In genomic region chr6:2848851-2849250, GRCh38 we compare ENCODE assay signal across 8 cellular contexts. TPM values are rescaled to one million over a fixed set of nuclear protein-coding genes. Genes with fewer than 3 reads are reported as not detected.
A peak's percentile ranks its signal among the peaks of the same experiment; 100 is the strongest.
DNase-seq lines count a peak whose midpoint lies in the region; ATAC-seq, FAIRE-seq and TF ChIP-seq lines count a peak whose summit lies in the region.

No MANE protein-coding gene starts in this region.

- SMC1A ChIA-PET in GM12878 (lab: Charles Lee; ENCODE audit: uncharacterized antibody, unreplicated experiment): interaction anchor here (0.6 to 7.8 kb wide), 8 partner anchors 19 to 140 kb away, joined by 3 to 136 read pairs (median 48); no protein-coding TSS in a partner anchor

- no peaks in the 10 kb centered on the region for H3K27me3 ChIP-seq in GM12878 (replicated peaks in 1 of 2; ENCODE audit: control insufficient read depth in 2 of 2, insufficient read depth in 2 of 2, low read length in 1 of 2)

- H3K27ac Mint-ChIP-seq in T-helper 2 cell treated with Interferon-gamma antibody and Interleukin-4, amounts not matched to agents 5 μg/mL and 100 μg/mL, for 36 hours: peak overlapping the region; percentile 79

- intact Hi-C loops in GM12878 (cut with micrococcal nuclease; ENCODE audit: unreplicated experiment): loop anchor here (10.0 kb wide), 1 partner anchor 206 kb away; no protein-coding TSS in a partner anchor

- H3K9me3 ChIP-seq in GM12878 (replicated peaks; ENCODE audit: control insufficient read depth, insufficient read depth, low read length): peaks cover 2% of the 10 kb centered on the region; the same call in 1 of the 3 replicates

- no peak overlapping the region for H3K27ac ChIP-seq in GM12878 (ENCODE audit: control insufficient read depth, insufficient read depth)

- H3K4me3 ChIP-seq in GM12878: no peak overlapping the region

- DNase-seq in T-helper 2 cell treated with Interferon-gamma antibody and Interleukin-4, amounts not matched to agents 5 μg/mL and 100 μg/mL, for 36 hours (ENCODE audit: low spot score): peak; percentile 59
- DNase-seq in GM12878 (ENCODE audit: low read depth, low spot score): no peak
- peak; percentile 56 for DNase-seq in stimulated activated CD4-positive, alpha-beta T cell treated with anti-CD3 and anti-CD28 coated beads, Interleukin-4, amount 100 ng/mL, for 24 hours
- DNase-seq in urothelium cell line (ENCODE audit: low spot score): no peak
- no peak for DNase-seq in NCI-H2227 (lab: John Stamatoyannopoulos, UW; ENCODE audit: unreplicated experiment)
- no peak for DNase-seq in GM13976 (ENCODE audit: low spot score)

- peak overlapping the region; percentile 35 for H2AFZ ChIP-seq in GM12878 (ENCODE audit: control insufficient read depth, low read depth, low read length)

- POLR2A ChIA-PET in GM12878 (lab: Charles Lee): interaction anchor here (0.8 kb wide), 1 partner anchor 9 kb away, joined by 3 read pairs; no protein-coding TSS in a partner anchor

- H3K4me1 ChIP-seq in GM12878 (ENCODE audit: control insufficient read depth, insufficient read depth, low read length): peaks cover 17% of the 10 kb centered on the region

- BruUV-seq in GM12878 (replicated peaks; lab: Mats Ljungman, UMichigan): no TSS peak

- in situ Hi-C loops in GM12878 (cut with MboI) (loop anchor here (10.0 kb wide), 2 partner anchors 66 to 206 kb away; no protein-coding TSS in a partner anchor), GM13976 (cut with MboI; ENCODE audit: low sequenced_read_pairs, unreplicated experiment) (loop anchor here (5.0 kb wide), 1 partner anchor 63 kb away; no protein-coding TSS in a partner anchor)

- H3K4me3 Mint-ChIP-seq in T-helper 2 cell treated with Interferon-gamma antibody and Interleukin-4, amounts not matched to agents 5 μg/mL and 100 μg/mL, for 36 hours: peak overlapping the region; percentile 62

- H3K36me3 Mint-ChIP-seq in T-helper 2 cell treated with Interferon-gamma antibody and Interleukin-4, amounts not matched to agents 5 μg/mL and 100 μg/mL, for 36 hours (ENCODE audit: low read depth): peaks cover 4% of the 10 kb centered on the region

- no peak for TF ChIP-seq CTCF in GM12878 (IDR thresholded peaks at IDR 0.05 in 2 of 3, conservative IDR thresholded peaks at IDR 0.05 in 1 of 3; ENCODE audit: control insufficient read depth in 2 of 3, extremely low read depth in 1 of 3, insufficient read depth in 1 of 3, low read depth in 3 of 3, low read length in 3 of 3)
- no peak for TF ChIP-seq CTCF in GM13976 (IDR thresholded peaks at IDR 0.05; ENCODE audit: borderline replicate concordance, control extremely low read depth, extremely low read depth, insufficient read depth, missing control alignments)

- TF ChIP-seq RAD21 in GM12878 (IDR thresholded peaks at IDR 0.05; ENCODE audit: insufficient read depth, low read depth, low read length): no peak

- RAD21 ChIA-PET in GM12878 (lab: Charles Lee; ENCODE audit: unreplicated experiment): interaction anchor here (1.0 to 4.9 kb wide), 6 partner anchors 10 to 83 kb away, joined by 3 to 77 read pairs (median 6); no protein-coding TSS in a partner anchor

- H3K4me1 Mint-ChIP-seq in T-helper 2 cell treated with Interferon-gamma antibody and Interleukin-4, amounts not matched to agents 5 μg/mL and 100 μg/mL, for 36 hours (ENCODE audit: low read depth): peaks cover 37% of the 10 kb centered on the region

- TF ChIP-seq EP300 in GM12878 (IDR thresholded peaks at IDR 0.05; ENCODE audit: borderline replicate concordance in 1 of 2, control insufficient read depth in 1 of 2, low read depth in 2 of 2, low read length in 2 of 2): no peak

- FAIRE-seq in GM12878 (lab: Jason Lieb, UNC) (peak; percentile 59), urothelium cell line (lab: Jason Lieb, UNC) (no peak)

- H3K9me3 Mint-ChIP-seq in T-helper 2 cell treated with Interferon-gamma antibody and Interleukin-4, amounts not matched to agents 5 μg/mL and 100 μg/mL, for 36 hours: peaks cover 3% of the 10 kb centered on the region

- no peaks in the 10 kb centered on the region for H4K20me1 ChIP-seq in GM12878 (ENCODE audit: control insufficient read depth, insufficient read depth)

- CTCF ChIA-PET in GM12878 (lab: Yijun Ruan, JAX): interaction anchor here (1.2 to 4.8 kb wide), 5 partner anchors 10 to 66 kb away, joined by 3 to 143 read pairs (median 37); no protein-coding TSS in a partner anchor

- H3K9ac ChIP-seq in GM12878 (ENCODE audit: control insufficient read depth, insufficient read depth, low read length): no peak overlapping the region

- ATAC-seq in GM21825 (IDR thresholded peaks at IDR 0.05; ENCODE audit: unreplicated experiment): peak; percentile 53
- ATAC-seq in GM12878: peak; percentile 36
- no peak for ATAC-seq in GM19452 (IDR thresholded peaks at IDR 0.05; ENCODE audit: unreplicated experiment)

- no peaks in the 10 kb centered on the region for H3K27me3 Mint-ChIP-seq in T-helper 2 cell treated with Interferon-gamma antibody and Interleukin-4, amounts not matched to agents 5 μg/mL and 100 μg/mL, for 36 hours (ENCODE audit: low read depth)

- no peaks in the 10 kb centered on the region for H3K36me3 ChIP-seq in GM12878 (ENCODE audit: control insufficient read depth in 2 of 2, insufficient read depth in 2 of 2, low read length in 1 of 2)

- H3K4me2 ChIP-seq in GM12878 (ENCODE audit: control insufficient read depth, insufficient read depth): 0 out of 2 replicates have a peak overlapping the region, but pooled peaks have one; percentile 43

- H3K79me2 ChIP-seq in GM12878 (ENCODE audit: control insufficient read depth, insufficient read depth, low read length): no peaks in the 10 kb centered on the region

- WGBS in GM12878 (ENCODE audit: insufficient coverage, insufficient replicate concordance, low lambda C conversion rate, missing lambda C conversion rate): 22% methylated on average over 10 of the region's 10 CpGs

- no peak for TF ChIP-seq POLR2A in GM12878 (IDR thresholded peaks at IDR 0.05; ENCODE audit: low read depth, low read length)

TF ChIP-seq in GM12878, 131 proteins besides CTCF, POLR2A, EP300 and RAD21:
- TF ChIP-seq SRF (IDR thresholded peaks at IDR 0.05; ENCODE audit: low read depth in 2 of 2, low read length in 2 of 2): 0 out of 4 replicates have a peak, but pooled peaks have one; percentile 24 to 53
- peak; percentile 69; the same call in 2 of the 3 replicates for TF ChIP-seq POU2F2 (IDR thresholded peaks at IDR 0.05; ENCODE audit: borderline replicate concordance, low read depth, low read length)
- peak; percentile 43 to 45; a peak in 2 of 4 replicates for TF ChIP-seq BHLHE40 (IDR thresholded peaks at IDR 0.05; ENCODE audit: borderline replicate concordance in 1 of 2, low read depth in 2 of 2, low read length in 1 of 2)
- TF ChIP-seq SMAD1 (IDR thresholded peaks at IDR 0.05; ENCODE audit: low read depth, partially characterized antibody): no peak
- no peak for TF ChIP-seq ZBED1 (IDR thresholded peaks at IDR 0.05; ENCODE audit: borderline replicate concordance)

RNA-seq across cellular contexts. Expression of gene SERPINB1, which starts 7.2 kb away (rescaled TPM):
- total RNA-seq in GM12878 (2013; cell fraction: nucleolus; rRNA removed): 0.67 and 1.0 TPM in 2 replicates
- 0.45 and 0.65 TPM in 2 replicates for total RNA-seq in GM12878 (2014; rRNA removed)
- 0.67 and 0.88 TPM in 2 replicates for total RNA-seq in GM12878 (2014; rRNA removed; fragmentation: Illumina TruSeq; extraction: Trizol)
- 1.6 TPM in 2 replicates for total RNA-seq in GM12878 (2021)
- polyA plus RNA-seq in GM12878 (2011; ENCODE audit: low read depth): 0.76 TPM
- 2.4 and 3.5 TPM in 2 replicates for polyA plus RNA-seq in GM12878 (2011; rRNA removed)
- 0.88 and 0.99 TPM in 2 replicates for polyA plus RNA-seq in GM12878 (2011; cell fraction: cytosol; rRNA removed)
- 0.90 and 1.3 TPM in 2 replicates for polyA plus RNA-seq in GM12878 (2011; cell fraction: nucleus; rRNA removed)
- polyA plus RNA-seq in GM12878 (2012): 1.3 and 2.3 TPM in 2 replicates
- 1.1 and 3.2 TPM in 2 replicates for polyA plus RNA-seq in GM12878 (2014; fragmentation: Illumina TruSeq; extraction: Trizol)
- polyA plus RNA-seq in GM12878 (2014; fragmentation: Nextera tagmentation; extraction: Ambion mirVana): 1 to 10 TPM in 1 of 2 experiments, under 1 TPM in 1; 0.82 to 1.8 TPM
- 0.71 and 0.85 TPM in 2 replicates for polyA plus RNA-seq in GM12878 (2014; rRNA removed)
- under 1 TPM; 0.67 to 0.72 TPM for polyA plus RNA-seq in GM12878 (2016; fragmentation: Nextera tagmentation; extraction: Ambion mirVana)
- 1.1 and 1.8 TPM in 2 replicates for polyA minus RNA-seq in GM12878 (2011; rRNA and poly(A)+ RNA removed)
- polyA minus RNA-seq in GM12878 (2011; cell fraction: cytosol; rRNA and poly(A)+ RNA removed): 1.2 and 1.6 TPM in 2 replicates
- 0.85 and 1.1 TPM in 2 replicates for polyA minus RNA-seq in GM12878 (2011; cell fraction: nucleus; rRNA and poly(A)+ RNA removed)

RNA-seq across cellular contexts. Expression of gene SERPINB9, which starts 54.3 kb away (rescaled TPM):
- 63.2 and 66.0 TPM in 2 replicates for total RNA-seq in GM12878 (2013; cell fraction: nucleolus; rRNA removed)
- 4.7 and 5.6 TPM in 2 replicates for total RNA-seq in GM12878 (2014; rRNA removed)
- total RNA-seq in GM12878 (2014; rRNA removed; fragmentation: Illumina TruSeq; extraction: Trizol): 5.4 and 5.5 TPM in 2 replicates
- 5.8 and 6.1 TPM in 2 replicates for total RNA-seq in GM12878 (2021)
- 7.8 TPM for polyA plus RNA-seq in GM12878 (2011; ENCODE audit: low read depth)
- 133 and 141 TPM in 2 replicates for polyA plus RNA-seq in GM12878 (2011; rRNA removed)
- 94.6 and 110 TPM in 2 replicates for polyA plus RNA-seq in GM12878 (2011; cell fraction: cytosol; rRNA removed)
- polyA plus RNA-seq in GM12878 (2011; cell fraction: nucleus; rRNA removed): 35.5 and 39.0 TPM in 2 replicates
- 11.4 and 20.4 TPM in 2 replicates for polyA plus RNA-seq in GM12878 (2012)
- polyA plus RNA-seq in GM12878 (2014; fragmentation: Illumina TruSeq; extraction: Trizol): 6.7 and 7.3 TPM in 2 replicates
- polyA plus RNA-seq in GM12878 (2014; fragmentation: Nextera tagmentation; extraction: Ambion mirVana): 1 to 10 TPM; 2.0 to 3.7 TPM
- polyA plus RNA-seq in GM12878 (2014; rRNA removed): 3.8 and 5.9 TPM in 2 replicates
- 1 to 10 TPM; 4.1 to 4.2 TPM for polyA plus RNA-seq in GM12878 (2016; fragmentation: Nextera tagmentation; extraction: Ambion mirVana)
- 135 and 152 TPM in 2 replicates for polyA minus RNA-seq in GM12878 (2011; rRNA and poly(A)+ RNA removed)
- polyA minus RNA-seq in GM12878 (2011; cell fraction: cytosol; rRNA and poly(A)+ RNA removed): 57.1 and 64.0 TPM in 2 replicates
- 21.2 and 30.0 TPM in 2 replicates for polyA minus RNA-seq in GM12878 (2011; cell fraction: nucleus; rRNA and poly(A)+ RNA removed)

Comparison
In these comparisons a context has a peak if more than half of its experiments do, and no peak if none do; other contexts are left out.
1. DNase-seq: peak in T-helper 2 cell treated with Interferon-gamma antibody and Interleukin-4, amounts not matched to agents 5 μg/mL and 100 μg/mL, for 36 hours (single experiment) and stimulated activated CD4-positive, alpha-beta T cell treated with anti-CD3 and anti-CD28 coated beads, Interleukin-4, amount 100 ng/mL, for 24 hours (single experiment); none in GM12878 (single experiment), urothelium cell line (single experiment), NCI-H2227 (single experiment) and GM13976 (single experiment).